In the genomic region with DNA sequence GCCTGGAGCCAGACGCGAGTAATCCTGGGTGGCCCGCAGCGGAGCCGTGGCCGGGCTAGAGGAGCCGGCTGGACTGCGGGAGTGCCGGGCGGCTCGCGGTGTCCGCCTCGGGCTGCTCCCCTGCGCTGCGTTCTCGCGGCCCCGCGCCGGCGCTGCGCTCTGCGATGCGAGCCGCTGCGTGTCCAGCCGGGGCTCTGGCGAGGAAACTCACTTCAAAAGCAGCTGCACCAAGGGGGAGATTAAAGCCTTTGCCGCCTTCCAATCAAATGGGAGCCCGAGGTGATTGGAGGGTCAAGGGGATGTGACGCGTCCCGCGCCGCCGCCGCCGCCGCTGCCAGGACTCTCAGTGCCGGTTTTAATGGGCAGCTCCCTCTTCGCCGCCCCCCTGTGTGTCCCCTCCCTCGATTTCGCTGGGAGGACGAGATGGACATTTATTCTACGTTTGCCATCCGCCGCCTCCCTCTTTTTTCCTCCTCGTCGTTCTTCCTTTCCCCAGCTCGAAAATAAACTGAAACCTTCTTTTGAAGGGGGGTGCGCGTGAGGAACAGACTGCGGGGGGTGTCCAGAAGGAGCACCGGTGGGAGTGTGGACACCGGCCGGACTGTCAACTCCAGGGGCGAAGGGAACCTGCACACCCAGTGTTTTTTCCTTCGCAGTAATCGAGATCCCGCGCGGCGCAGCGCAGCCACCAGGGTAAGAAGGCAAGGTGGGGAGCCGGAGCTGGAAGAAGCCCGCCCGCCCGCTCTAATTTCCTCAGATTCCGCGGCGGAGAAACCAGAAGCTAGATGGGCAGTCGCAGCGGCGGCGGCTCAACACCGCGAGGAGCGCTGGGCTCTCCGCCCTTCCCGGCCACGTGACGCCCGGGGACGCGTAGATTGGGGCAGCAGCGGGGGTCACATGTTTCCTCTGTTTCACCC, we compare ENCODE assay signal across 9 cellular contexts. TPM values are rescaled to one million over a fixed set of nuclear protein-coding genes. Genes with fewer than 3 reads are reported as not detected.
DNase-seq lines count a peak whose midpoint lies in the region; ATAC-seq and TF ChIP-seq lines count a peak whose summit lies in the region.
"Had no signal": no experiment of that assay in that cellular context is flagged by ENCODE, and none has a peak within 500 bp of the region (broad histone marks: within the 10 kb centered on the region; RNA-seq: fewer than 3 reads in every experiment).

A gene with protein sequence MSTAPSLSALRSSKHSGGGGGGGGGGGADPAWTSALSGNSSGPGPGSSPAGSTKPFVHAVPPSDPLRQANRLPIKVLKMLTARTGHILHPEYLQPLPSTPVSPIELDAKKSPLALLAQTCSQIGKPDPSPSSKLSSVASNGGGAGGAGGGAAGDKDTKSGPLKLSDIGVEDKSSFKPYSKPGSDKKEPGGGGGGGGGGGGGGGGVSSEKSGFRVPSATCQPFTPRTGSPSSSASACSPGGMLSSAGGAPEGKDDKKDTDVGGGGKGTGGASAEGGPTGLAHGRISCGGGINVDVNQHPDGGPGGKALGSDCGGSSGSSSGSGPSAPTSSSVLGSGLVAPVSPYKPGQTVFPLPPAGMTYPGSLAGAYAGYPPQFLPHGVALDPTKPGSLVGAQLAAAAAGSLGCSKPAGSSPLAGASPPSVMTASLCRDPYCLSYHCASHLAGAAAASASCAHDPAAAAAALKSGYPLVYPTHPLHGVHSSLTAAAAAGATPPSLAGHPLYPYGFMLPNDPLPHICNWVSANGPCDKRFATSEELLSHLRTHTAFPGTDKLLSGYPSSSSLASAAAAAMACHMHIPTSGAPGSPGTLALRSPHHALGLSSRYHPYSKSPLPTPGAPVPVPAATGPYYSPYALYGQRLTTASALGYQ (minus strand): TSS at position 196 of the 917 bp plus-strand sequence. CDS start 345 bp downstream, outside the sequence.

- H3K9me3 ChIP-seq in BE2C (no peaks in the 10 kb centered on the region), muscle layer of duodenum (ENCODE audit: control insufficient read depth in 1 of 2, low read length in 2 of 2) (no peaks in the 10 kb centered on the region), transverse colon (no peaks in the 10 kb centered on the region)

- H3K27me3 ChIP-seq in BE2C (peaks cover 29% of the 10 kb centered on the region), muscle layer of duodenum (ENCODE audit: low read depth, low read length) (peaks cover 3% of the 10 kb centered on the region), transverse colon (peaks cover 20% of the 10 kb centered on the region)

- H3K36me3 Mint-ChIP-seq in activated T-cell treated with anti-CD3 and anti-CD28 coated beads, Interleukin-2, amount 50 U/mL, for 24 hours (ENCODE audit: low read depth) = no peaks in the 10 kb centered on the region

- H3K27ac ChIP-seq in muscle layer of duodenum (ENCODE audit: low read length) = peak within 1 kb of the TSS; percentile 94
- H3K27ac ChIP-seq in transverse colon = peak within 1 kb of the TSS; percentile 94 to 99 (median 97)

- TF ChIP-seq POLR2A in transverse colon (IDR thresholded peaks at IDR 0.05) = peak; percentile 82

- 0 to 1% methylated on average over 1 to 51 of the region's 88 CpGs for WGBS in transverse colon (ENCODE audit: low coverage in 1 of 2), 2 donors

- H3K4me1 ChIP-seq in BE2C = no peaks in the 10 kb centered on the region; the same call in 1 of the 2 replicates
- peaks cover 2 to 21% of the 10 kb centered on the region in 2 donors for H3K4me1 ChIP-seq in muscle layer of duodenum (ENCODE audit: control insufficient read depth in 1 of 2, insufficient read depth in 2 of 2, low read length in 2 of 2)
- H3K4me1 ChIP-seq in transverse colon = peaks cover 0 to 39% (median 25%) of the 10 kb centered on the region in 4 donors

- 0 out of 2 replicates have a peak, but pooled peaks have one; percentile 5 for TF ChIP-seq CTCF in BE2C (IDR thresholded peaks at IDR 0.05; ENCODE audit: low read depth, low read length)
- peak; percentile 13 to 67 (median 28) for TF ChIP-seq CTCF in transverse colon (IDR thresholded peaks at IDR 0.05)

- peak within 1 kb of the TSS; percentile 77 for H3K4me3 Mint-ChIP-seq in activated T-cell treated with anti-CD3 and anti-CD28 coated beads, Interleukin-2, amount 50 U/mL, for 24 hours

- DNase-seq in BE2C (peak; percentile 95), NCI-H226 (peak; percentile 99), fibroblast of peridontal ligament (ENCODE audit: extremely low read depth) (peak; percentile 93), transverse colon (peak; percentile 94)
- peak; percentile 60 for DNase-seq in activated T-cell treated with anti-CD3 and anti-CD28 coated beads, Interleukin-2, amount 50 U/mL, for 24 hours

- ATAC-seq in GM18873 (IDR thresholded peaks at IDR 0.05; ENCODE audit: low FRiP score, unreplicated experiment) (peak; percentile 48), HG03196 (IDR thresholded peaks at IDR 0.05; ENCODE audit: unreplicated experiment) (peak; percentile 63)

- intact Hi-C loops in transverse colon (cut with DNase I; ENCODE audit: low total_unique reads) = loop anchor here (2.0 to 10.0 kb wide), 5 partner anchors 107 to 1603 kb away; no protein-coding TSS in a partner anchor

- peak within 1 kb of the TSS; percentile 22 for H3K27ac Mint-ChIP-seq in activated T-cell treated with anti-CD3 and anti-CD28 coated beads, Interleukin-2, amount 50 U/mL, for 24 hours

- H3K9me3 Mint-ChIP-seq in activated T-cell treated with anti-CD3 and anti-CD28 coated beads, Interleukin-2, amount 50 U/mL, for 24 hours = no peaks in the 10 kb centered on the region

- H3K27me3 Mint-ChIP-seq in activated T-cell treated with anti-CD3 and anti-CD28 coated beads, Interleukin-2, amount 50 U/mL, for 24 hours = peaks cover 78% of the 10 kb centered on the region

- H3K4me3 ChIP-seq in BE2C (ENCODE audit: low read depth, low read length) (peak within 1 kb of the TSS; percentile 93), muscle layer of duodenum (ENCODE audit: low read depth in 1 of 2, low read length in 2 of 2) (peak within 1 kb of the TSS; percentile 90 to 97), transverse colon (peak within 1 kb of the TSS; percentile 70 to 88 (median 80))

- no peak for TF ChIP-seq EP300 in transverse colon (IDR thresholded peaks at IDR 0.05; ENCODE audit: low read depth)

- H3K36me3 ChIP-seq in BE2C (peaks cover 13% of the 10 kb centered on the region), muscle layer of duodenum (ENCODE audit: control insufficient read depth in 1 of 2, insufficient read depth in 2 of 2, low read length in 2 of 2) (peaks cover 0 to 11% of the 10 kb centered on the region in 2 donors), transverse colon (no peaks in the 10 kb centered on the region)

- peaks cover 30% of the 10 kb centered on the region for H3K4me1 Mint-ChIP-seq in activated T-cell treated with anti-CD3 and anti-CD28 coated beads, Interleukin-2, amount 50 U/mL, for 24 hours (ENCODE audit: low read depth)

- in situ Hi-C loops in transverse colon (cut with MboI; ENCODE audit: low pct_ligation_motif_present in 1 of 4, low pct_unique_long_range_greater_than_20kb in 1 of 4, low sequenced_read_pairs in 3 of 4) = loop anchor here (25.0 kb wide), 3 partner anchors 235 to 635 kb away; no protein-coding TSS in a partner anchor

RNA-seq across cellular contexts. Expression of the gene that starts here (rescaled TPM):
- 21.6 TPM for polyA plus RNA-seq in BE2C (2012; ENCODE audit: insufficient read depth, insufficient read length, low read depth)
- total RNA-seq in transverse colon = 10 to 100 TPM in 1 of 4 donors, 1 to 10 TPM in 3; 3.0 to 17.9 (median 7.2) TPM
- total RNA-seq: T-helper 1 cell treated with Interleukin-12 subunit alpha and Interleukin-12 subunit beta and Interleukin-4 antibody, amounts not matched to agents 30 ng/mL and 1 ng/mL, for 36 hours had no signal

Comparison
In these comparisons a context has a peak if more than half of its experiments do, and no peak if none do; other contexts are left out.
1. Peak in every context shown above with its lines: DNase-seq, ATAC-seq, H3K4me3 ChIP-seq and H3K27ac ChIP-seq.